In genomic region chr11:32829157-32829679, GRCh38 we compare ENCODE assay signal across 8 cellular contexts. TPM values are rescaled to one million over a fixed set of nuclear protein-coding genes. Genes with fewer than 3 reads are reported as not detected.
A peak's percentile ranks its signal among the peaks of the same experiment; 100 is the strongest.
DNase-seq lines count a peak whose midpoint lies in the region; ATAC-seq, FAIRE-seq and TF ChIP-seq lines count a peak whose summit lies in the region.

No MANE protein-coding gene starts in this region.

- CTCF ChIA-PET in GM12878 (lab: Yijun Ruan, JAX), result interaction anchor here (0.7 to 1.8 kb wide), 3 partner anchors 20 to 511 kb away, joined by 3 to 9 read pairs (median 3); no protein-coding TSS in a partner anchor

- TSS peak; percentile 72 for BruUV-seq in GM12878 (replicated peaks; lab: Mats Ljungman, UMichigan)

- H3K4me3 ChIP-seq in GM06990 (replicated peaks; ENCODE audit: low read depth, low read length) (peak overlapping the region; percentile 70), GM12878 (peak overlapping the region; percentile 84), right lobe of liver (peak overlapping the region; percentile 73 to 82 (median 77)), thyroid gland (replicated peaks in 1 of 3) (peak overlapping the region; percentile 20 to 83 (median 53))

- H4K20me1 ChIP-seq in GM12878 (ENCODE audit: control insufficient read depth, insufficient read depth), result no peaks in the 10 kb centered on the region

- H3K9me3 Mint-ChIP-seq in IgD-negative memory B cell, result no peaks in the 10 kb centered on the region

- H3K4me2 ChIP-seq in GM12878 (ENCODE audit: control insufficient read depth, insufficient read depth), result peak overlapping the region; percentile 90

- H3K27ac ChIP-seq in GM12878 (ENCODE audit: control insufficient read depth, insufficient read depth), result peak overlapping the region; percentile 76
- H3K27ac ChIP-seq in right lobe of liver, result peak overlapping the region; percentile 93 to 99 (median 95)
- peak overlapping the region; percentile 44 to 78 (median 77) for H3K27ac ChIP-seq in thyroid gland

- no peaks in the 10 kb centered on the region for H3K9me3 ChIP-seq in GM12878 (replicated peaks; ENCODE audit: control insufficient read depth, insufficient read depth, low read length)
- no peaks in the 10 kb centered on the region for H3K9me3 ChIP-seq in right lobe of liver
- no peaks in the 10 kb centered on the region for H3K9me3 ChIP-seq in thyroid gland

- no peak for FAIRE-seq in GM12878 (lab: Jason Lieb, UNC)

- peak overlapping the region; percentile 90 for H3K9ac ChIP-seq in GM12878 (ENCODE audit: control insufficient read depth, insufficient read depth, low read length)

- no peaks in the 10 kb centered on the region; the same call in 1 of the 2 replicates for H3K79me2 ChIP-seq in GM12878 (ENCODE audit: control insufficient read depth, insufficient read depth, low read length)

- TF ChIP-seq CTCF in GM06990 (IDR thresholded peaks at IDR 0.05; ENCODE audit: insufficient read depth, low read length, poor library complexity, severe bottlenecking) (no peak), GM12878 (IDR thresholded peaks at IDR 0.05 in 2 of 3, conservative IDR thresholded peaks at IDR 0.05 in 1 of 3; ENCODE audit: control insufficient read depth in 2 of 3, extremely low read depth in 1 of 3, insufficient read depth in 1 of 3, low read depth in 3 of 3, low read length in 3 of 3) (no peak), right lobe of liver (IDR thresholded peaks at IDR 0.05) (no peak), thyroid gland (IDR thresholded peaks at IDR 0.05) (peak in 1 of 6 experiments; percentile 4)

- H3K4me1 ChIP-seq in GM12878 (ENCODE audit: control insufficient read depth, insufficient read depth, low read length) (no peaks in the 10 kb centered on the region; the same call in 1 of the 2 replicates), right lobe of liver (peaks cover 0 to 11% (median 0%) of the 10 kb centered on the region in 4 donors), thyroid gland (no peaks in the 10 kb centered on the region)

- peak overlapping the region; percentile 95 for H2AFZ ChIP-seq in GM12878 (ENCODE audit: control insufficient read depth, low read depth, low read length)

- SMC1A ChIA-PET in GM12878 (lab: Charles Lee; ENCODE audit: uncharacterized antibody, unreplicated experiment), result interaction anchor here (1.0 kb wide), 1 partner anchor 126 kb away, joined by 4 read pairs; no protein-coding TSS in a partner anchor

- no peaks in the 10 kb centered on the region for H3K36me3 Mint-ChIP-seq in IgD-negative memory B cell

- H3K27me3 Mint-ChIP-seq in IgD-negative memory B cell, result peaks cover 16% of the 10 kb centered on the region

- H3K27me3 ChIP-seq in GM06990 (replicated peaks; ENCODE audit: control insufficient read depth, insufficient read depth, low read length) (no peaks in the 10 kb centered on the region), GM12878 (replicated peaks in 1 of 2; ENCODE audit: control insufficient read depth in 2 of 2, insufficient read depth in 2 of 2, low read length in 1 of 2) (no peaks in the 10 kb centered on the region; a peak in 1 of 4 replicates), right lobe of liver (no peaks in the 10 kb centered on the region), thyroid gland (no peaks in the 10 kb centered on the region)

- in situ Hi-C loops in GM12878 (cut with MboI), result no loop called here

- peaks cover 4 to 7% (median 7%) of the 10 kb centered on the region in 3 donors for H3K4me1 Mint-ChIP-seq in IgD-negative memory B cell

- TF ChIP-seq RAD21 in GM12878 (IDR thresholded peaks at IDR 0.05; ENCODE audit: insufficient read depth, low read depth, low read length), result no peak

- RAD21 ChIA-PET in GM12878 (lab: Charles Lee; ENCODE audit: unreplicated experiment), result interaction anchor here (0.7 to 1.8 kb wide), 5 partner anchors 12 to 236 kb away, joined by 3 to 7 read pairs (median 5); partner anchors contain the start of gene QSER1

- intact Hi-C loops in GM12878 (cut with micrococcal nuclease; ENCODE audit: unreplicated experiment) (loop anchor here (5.0 kb wide), 1 partner anchor 63 kb away; the partner anchor contains the start of gene QSER1), right lobe of liver (cut with DNase I) (no loop called here), thyroid gland (cut with DNase I) (no loop called here)

- TF ChIP-seq POLR2A in GM12878 (IDR thresholded peaks at IDR 0.05; ENCODE audit: low read depth, low read length) (no peak), right lobe of liver (IDR thresholded peaks at IDR 0.05) (no peak), thyroid gland (IDR thresholded peaks at IDR 0.05) (peak in 1 of 2 donors; percentile 11)

- ATAC-seq in GM21390 (IDR thresholded peaks at IDR 0.05; ENCODE audit: unreplicated experiment) (peak; percentile 40), GM12878 (peak; percentile 54), right lobe of liver (peak in 3 of 4 donors; percentile 12 to 55 (median 20))

- POLR2A ChIA-PET in GM12878 (lab: Charles Lee), result interaction anchor here (0.5 kb wide), 1 partner anchor 52 kb away, joined by 3 read pairs; no protein-coding TSS in a partner anchor

- no peak for TF ChIP-seq EP300 in GM12878 (IDR thresholded peaks at IDR 0.05; ENCODE audit: borderline replicate concordance in 1 of 2, control insufficient read depth in 1 of 2, low read depth in 2 of 2, low read length in 2 of 2)

- peak overlapping the region; percentile 84 to 91 (median 86) for H3K4me3 Mint-ChIP-seq in IgD-negative memory B cell

- H3K36me3 ChIP-seq in GM06990 (ENCODE audit: control insufficient read depth, insufficient read depth, low read length), result no peaks in the 10 kb centered on the region
- no peaks in the 10 kb centered on the region for H3K36me3 ChIP-seq in GM12878 (ENCODE audit: control insufficient read depth in 2 of 2, insufficient read depth in 2 of 2, low read length in 1 of 2)
- H3K36me3 ChIP-seq in right lobe of liver, result no peaks in the 10 kb centered on the region
- no peaks in the 10 kb centered on the region for H3K36me3 ChIP-seq in thyroid gland

- DNase-seq in GM06990 (ENCODE audit: extremely low read depth, insufficient read length) (no peak), GM12878 (ENCODE audit: low read depth, low spot score) (no peak), right lobe of liver (no peak), thyroid gland (no peak), occipital lobe (lab: John Stamatoyannopoulos, UW) (no peak)
- DNase-seq in activated CD4-positive, alpha-beta T cell treated with anti-CD3 and anti-CD28 coated beads, Interleukin-2, amount 50 U/mL, for 1 hour, result no peak

- H3K27ac Mint-ChIP-seq in IgD-negative memory B cell, result no peak overlapping the region

- WGBS in GM12878 (ENCODE audit: insufficient coverage, insufficient replicate concordance, low lambda C conversion rate, missing lambda C conversion rate), result 0% methylated on average over 12 of the region's 12 CpGs
- WGBS in right lobe of liver (ENCODE audit: insufficient coverage, low coverage, low lambda C conversion rate, missing lambda C conversion rate), result 0% methylated on average over 12 of the region's 12 CpGs
- WGBS in thyroid gland, 2 donors, result 7 to 10% methylated on average over 12 of the region's 12 CpGs

TF ChIP-seq in GM12878, 131 proteins besides CTCF, POLR2A, EP300 and RAD21 (continues in another document):
- TF ChIP-seq MEF2B (IDR thresholded peaks at IDR 0.05; ENCODE audit: partially characterized antibody, poor library complexity, severe bottlenecking), result peak; percentile 47

RNA-seq across cellular contexts. Expression of gene PRRG4, which starts 0.5 kb away (rescaled TPM):
- not detected for polyA plus RNA-seq in IgD-negative memory B cell
- 3.3 and 3.5 TPM in 2 replicates for total RNA-seq in GM12878 (2013; cell fraction: nucleolus; rRNA removed)
- 2.3 and 2.8 TPM in 2 replicates for total RNA-seq in GM12878 (2014; rRNA removed)
- total RNA-seq in GM12878 (2014; rRNA removed; fragmentation: Illumina TruSeq; extraction: Trizol), result 2.5 and 2.6 TPM in 2 replicates
- 2.1 and 2.7 TPM in 2 replicates for total RNA-seq in GM12878 (2021)
- polyA plus RNA-seq in GM12878 (2011; ENCODE audit: low read depth), result 0.52 TPM
- polyA plus RNA-seq in GM12878 (2011; rRNA removed), result 4.9 and 6.2 TPM in 2 replicates
- polyA plus RNA-seq in GM12878 (2011; cell fraction: cytosol; rRNA removed), result 2.4 and 2.7 TPM in 2 replicates
- 1.2 and 1.4 TPM in 2 replicates for polyA plus RNA-seq in GM12878 (2011; cell fraction: nucleus; rRNA removed)
- polyA plus RNA-seq in GM12878 (2012), result 0.81 and 0.88 TPM in 2 replicates
- polyA plus RNA-seq in GM12878 (2014; fragmentation: Illumina TruSeq; extraction: Trizol), result 2.5 and 3.2 TPM in 2 replicates
- 1 to 10 TPM; 1.0 to 1.1 TPM for polyA plus RNA-seq in GM12878 (2014; fragmentation: Nextera tagmentation; extraction: Ambion mirVana)
- polyA plus RNA-seq in GM12878 (2014; rRNA removed), result 1.5 and 1.7 TPM in 2 replicates
- polyA plus RNA-seq in GM12878 (2016; fragmentation: Nextera tagmentation; extraction: Ambion mirVana), result under 1 TPM; 0.55 to 0.63 TPM
- 2.5 and 2.7 TPM in 2 replicates for polyA minus RNA-seq in GM12878 (2011; rRNA and poly(A)+ RNA removed)
- 1.1 and 2.2 TPM in 2 replicates for polyA minus RNA-seq in GM12878 (2011; cell fraction: cytosol; rRNA and poly(A)+ RNA removed)
- 0.73 and 1.6 TPM in 2 replicates for polyA minus RNA-seq in GM12878 (2011; cell fraction: nucleus; rRNA and poly(A)+ RNA removed)
- 10 to 100 TPM in 3 of 6 experiments, 1 to 10 TPM in 3; 4.7 to 13.6 (median 9.5) TPM for total RNA-seq in right lobe of liver
- total RNA-seq in thyroid gland, result 10 to 100 TPM; 13.4 to 20.8 (median 17.7) TPM
- total RNA-seq in occipital lobe, result 0.16 TPM

RNA-seq across cellular contexts. Expression of gene CCDC73, which starts 34.8 kb away (rescaled TPM):
- not detected for polyA plus RNA-seq in IgD-negative memory B cell
- total RNA-seq in GM12878 (2013; cell fraction: nucleolus; rRNA removed), result 0.46 and 0.78 TPM in 2 replicates
- 0.16 and 0.23 TPM in 2 replicates for total RNA-seq in GM12878 (2014; rRNA removed)
- 0.27 and 0.78 TPM in 2 replicates for total RNA-seq in GM12878 (2014; rRNA removed; fragmentation: Illumina TruSeq; extraction: Trizol)
- 0.05 and 0.11 TPM in 2 replicates for total RNA-seq in GM12878 (2021)
- 0.08 TPM for polyA plus RNA-seq in GM12878 (2011; ENCODE audit: low read depth)
- 0.16 and 0.32 TPM in 2 replicates for polyA plus RNA-seq in GM12878 (2011; rRNA removed)
- 0.03 and 0.05 TPM in 2 replicates for polyA plus RNA-seq in GM12878 (2011; cell fraction: cytosol; rRNA removed)
- polyA plus RNA-seq in GM12878 (2011; cell fraction: nucleus; rRNA removed), result 0.12 and 0.18 TPM in 2 replicates
- 0.10 and 0.24 TPM in 2 replicates for polyA plus RNA-seq in GM12878 (2012)
- 0.10 TPM in 1 of 2 replicates, not detected in the other for polyA plus RNA-seq in GM12878 (2014; fragmentation: Illumina TruSeq; extraction: Trizol)
- under 1 TPM; 0.11 to 0.57 TPM for polyA plus RNA-seq in GM12878 (2014; fragmentation: Nextera tagmentation; extraction: Ambion mirVana)
- 0.05 and 0.09 TPM in 2 replicates for polyA plus RNA-seq in GM12878 (2014; rRNA removed)
- under 1 TPM; 0.05 to 0.20 TPM for polyA plus RNA-seq in GM12878 (2016; fragmentation: Nextera tagmentation; extraction: Ambion mirVana)
- polyA minus RNA-seq in GM12878 (2011; rRNA and poly(A)+ RNA removed), result 0.07 and 0.10 TPM in 2 replicates
- polyA minus RNA-seq in GM12878 (2011; cell fraction: cytosol; rRNA and poly(A)+ RNA removed), result not detected in 2 replicates
- 0.24 and 0.38 TPM in 2 replicates for polyA minus RNA-seq in GM12878 (2011; cell fraction: nucleus; rRNA and poly(A)+ RNA removed)
- under 1 TPM; 0.18 to 0.44 (median 0.26) TPM for total RNA-seq in right lobe of liver
- under 1 TPM in 2 of 4 donors, not detected in 2; 0.15 to 0.27 TPM for total RNA-seq in thyroid gland
- total RNA-seq in occipital lobe, result not detected
